8 cellular contexts compared by ENCODE assay signal in genomic region chr3:146544013-146544928, GRCh38. TPM values are rescaled to one million over a fixed set of nuclear protein-coding genes. Genes with fewer than 3 reads are reported as not detected.
DNase-seq lines count a peak whose midpoint lies in the region; ATAC-seq and TF ChIP-seq lines count a peak whose summit lies in the region.

TSS of gene PLSCR1 (minus strand) at chr3:146544607. CDS start at chr3:146536552, 8,055 bp downstream.

- H3K4me1 Mint-ChIP-seq in activated CD4-positive, alpha-beta T cell treated with anti-CD3 and anti-CD28 coated beads, Interleukin-2, amount 10 ng/mL, durations not matched to agents 24 days and 14 days: peaks cover 68% of the 10 kb centered on the region

- H3K27ac Mint-ChIP-seq in activated CD4-positive, alpha-beta T cell treated with anti-CD3 and anti-CD28 coated beads, Interleukin-2, amount 10 ng/mL, durations not matched to agents 24 days and 14 days: peak within 1 kb of the TSS; percentile 94

- no peaks in the 10 kb centered on the region for H3K27me3 Mint-ChIP-seq in activated CD4-positive, alpha-beta T cell treated with anti-CD3 and anti-CD28 coated beads, Interleukin-2, amount 10 ng/mL, durations not matched to agents 24 days and 14 days

- no peaks in the 10 kb centered on the region for H3K9me3 Mint-ChIP-seq in activated CD4-positive, alpha-beta T cell treated with anti-CD3 and anti-CD28 coated beads, Interleukin-2, amount 10 ng/mL, durations not matched to agents 24 days and 14 days

- H3K27ac ChIP-seq in coronary artery (peak within 1 kb of the TSS; percentile 95 to 97), layer of hippocampus (ENCODE audit: low read depth, low read length) (peak within 1 kb of the TSS; percentile 85)

- peak within 1 kb of the TSS; percentile 77 for H3K4me3 ChIP-seq in coronary artery

- H3K36me3 Mint-ChIP-seq in activated CD4-positive, alpha-beta T cell treated with anti-CD3 and anti-CD28 coated beads, Interleukin-2, amount 10 ng/mL, durations not matched to agents 24 days and 14 days (ENCODE audit: low read depth): peaks cover 25% of the 10 kb centered on the region

- H3K27me3 ChIP-seq in layer of hippocampus (ENCODE audit: control insufficient read depth, insufficient read depth, low read length): no peaks in the 10 kb centered on the region

- peak within 1 kb of the TSS; percentile 98 for H3K4me3 Mint-ChIP-seq in activated CD4-positive, alpha-beta T cell treated with anti-CD3 and anti-CD28 coated beads, Interleukin-2, amount 10 ng/mL, durations not matched to agents 24 days and 14 days

- intact Hi-C loops in activated CD4-positive, alpha-beta T cell treated with anti-CD3 and anti-CD28 coated beads, Interleukin-2, amount 10 ng/mL, durations not matched to agents 24 days and 14 days (cut with micrococcal nuclease): loop anchor here (5.0 kb wide), 1 partner anchor 42 kb away; no protein-coding TSS in a partner anchor

- TF ChIP-seq CTCF in coronary artery (IDR thresholded peaks at IDR 0.05): no peak

- ATAC-seq in GM19043 (IDR thresholded peaks at IDR 0.05; ENCODE audit: low read depth, unreplicated experiment): peak; percentile 78
- peak; percentile 87 for ATAC-seq in HG03354 (IDR thresholded peaks at IDR 0.05; ENCODE audit: poor library complexity, severe bottlenecking, unreplicated experiment)

- DNase-seq in AML-193 (lab: John Stamatoyannopoulos, UW): peak; percentile 97 to 98
- DNase-seq in NCI-H524 treated with DMSO at 0.1 percent for 48 hours (lab: John Stamatoyannopoulos, UW): peak; percentile 65
- DNase-seq in activated CD4-positive, alpha-beta T cell treated with anti-CD3 and anti-CD28 coated beads, Interleukin-2, amount 10 ng/mL, durations not matched to agents 24 days and 14 days: peak; percentile 96
- peak; percentile 97 for DNase-seq in coronary artery (ENCODE audit: low spot score)
- peak; percentile 19 to 70 (median 46) for DNase-seq in stimulated activated CD4-positive, alpha-beta T cell treated with anti-CD3 and anti-CD28 coated beads, Interleukin-1b, Interleukin-23, amount 100 ng/mL, for 24 hours (ENCODE audit: low read depth in 4 of 4, low spot score in 1 of 4)

RNA-seq across cellular contexts. Expression of gene PLSCR1, which starts in this region (rescaled TPM):
- 84.2 and 86.0 TPM in 2 replicates for total RNA-seq in activated CD4-positive, alpha-beta T cell treated with anti-CD3 and anti-CD28 coated beads, Interleukin-2, amount 10 ng/mL, durations not matched to agents 24 days and 14 days

Comparison
In these comparisons a context has a peak if more than half of its experiments do, and no peak if none do; other contexts are left out.
1. Peak in every context shown above with its lines: DNase-seq, ATAC-seq, H3K4me3 ChIP-seq and H3K27ac ChIP-seq.
2. DNase-seq: peak in every context shown above with its lines; median percentile 98 in AML-193; 97 in coronary artery; 96 in activated CD4-positive, alpha-beta T cell treated with anti-CD3 and anti-CD28 coated beads, Interleukin-2, amount 10 ng/mL, durations not matched to agents 24 days and 14 days; 65 in NCI-H524 treated with DMSO at 0.1 percent for 48 hours; 46 in stimulated activated CD4-positive, alpha-beta T cell treated with anti-CD3 and anti-CD28 coated beads, Interleukin-1b, Interleukin-23, amount 100 ng/mL, for 24 hours.